ENCODE assay signal across 13 cellular contexts in the genomic region with DNA sequence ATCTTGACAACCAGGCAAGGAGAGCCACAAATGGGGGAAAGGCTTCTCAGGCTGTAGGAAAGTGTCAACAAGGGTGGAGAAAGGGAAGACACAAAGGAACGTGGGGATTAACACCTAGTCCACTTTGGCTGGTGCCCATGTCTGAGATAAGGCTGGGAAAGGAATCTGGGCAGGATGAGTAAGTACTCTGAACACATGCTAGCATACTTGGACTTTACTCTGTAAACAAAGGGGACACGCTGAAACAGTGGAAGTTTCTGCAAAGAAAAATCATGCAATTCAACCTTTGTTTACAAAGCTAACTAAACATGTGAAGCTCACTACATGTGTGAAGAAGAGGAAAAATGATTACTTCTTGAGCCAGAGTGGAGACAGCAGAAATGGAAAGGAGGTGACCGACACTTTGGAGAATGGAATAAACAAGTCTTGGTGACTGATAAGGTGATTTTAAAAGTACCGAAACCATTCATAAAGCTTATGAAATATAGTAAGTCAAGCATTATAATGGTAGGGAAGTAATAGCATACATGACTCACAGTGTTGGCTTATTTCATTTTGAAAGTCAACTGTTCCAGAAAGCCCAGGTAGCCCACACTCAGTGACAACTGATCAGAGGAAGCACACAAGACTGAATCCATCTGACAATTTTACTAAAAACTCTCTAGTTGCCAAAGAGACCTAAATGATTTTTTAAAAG. TPM values are rescaled to one million over a fixed set of nuclear protein-coding genes. Genes with fewer than 3 reads are reported as not detected.
DNase-seq lines count a peak whose midpoint lies in the region; ATAC-seq, FAIRE-seq and TF ChIP-seq lines count a peak whose summit lies in the region.
"Had no signal": no experiment of that assay in that cellular context is flagged by ENCODE, and none has a peak within 500 bp of the region (broad histone marks: within the 10 kb centered on the region; RNA-seq: fewer than 3 reads in every experiment).

No MANE protein-coding gene starts in this region.

- no peaks in the 10 kb centered on the region for H3K9me3 ChIP-seq in left ventricle myocardium inferior (replicated peaks)
- H3K9me3 ChIP-seq: gastrocnemius medialis had no signal

- H3K27ac ChIP-seq in left ventricle myocardium inferior (replicated peaks): no peak overlapping the region
- peak overlapping the region; percentile 34 for H3K27ac ChIP-seq in epithelial cell of prostate
- H3K27ac ChIP-seq: gastrocnemius medialis, VCaP had no signal

- intact Hi-C loops in left ventricle myocardium superior (cut with micrococcal nuclease): no loop called here
- intact Hi-C loops in left ventricle myocardium inferior (cut with micrococcal nuclease): no loop called here

- DNase-seq in left ventricle myocardium superior (no peak), left ventricle myocardium inferior (no peak), epithelial cell of prostate (ENCODE audit: low read depth, low spot score) (peak; percentile 31), urothelium cell line (ENCODE audit: low spot score) (peak; percentile 10), C1 segment of cervical spinal cord (lab: John Stamatoyannopoulos, UW) (no peak)
- DNase-seq: activated naive CD8-positive, alpha-beta T cell treated with anti-CD3 and anti-CD28 coated beads for 36 hours; gastrocnemius medialis; NCI-H69 had no signal

- FAIRE-seq in urothelium cell line (lab: Jason Lieb, UNC): no peak
- FAIRE-seq: GM18507 had no signal

- no peak overlapping the region for H3K4me3 ChIP-seq in left ventricle myocardium inferior
- H3K4me3 ChIP-seq: gastrocnemius medialis had no signal

- H3K4me1 ChIP-seq in left ventricle myocardium inferior: peaks cover 56% of the 10 kb centered on the region
- H3K4me1 ChIP-seq: gastrocnemius medialis had no signal

- H3K36me3 ChIP-seq in left ventricle myocardium inferior: no peaks in the 10 kb centered on the region
- H3K36me3 ChIP-seq: gastrocnemius medialis had no signal

- no peaks in the 10 kb centered on the region for H3K27me3 ChIP-seq in left ventricle myocardium inferior (ENCODE audit: low read depth)
- H3K27me3 ChIP-seq: gastrocnemius medialis had no signal

- TF ChIP-seq CTCF in left ventricle myocardium inferior (IDR thresholded peaks at IDR 0.05; ENCODE audit: borderline replicate concordance): no peak

- ATAC-seq in left ventricle myocardium superior (peak; percentile 28), HG03064 (IDR thresholded peaks at IDR 0.05; ENCODE audit: low read depth, unreplicated experiment) (peak; percentile 71), HG03097 (IDR thresholded peaks at IDR 0.05; ENCODE audit: low FRiP score, unreplicated experiment) (no peak), GM18873 (IDR thresholded peaks at IDR 0.05; ENCODE audit: low FRiP score, unreplicated experiment) (no peak)
- ATAC-seq: gastrocnemius medialis had no signal

RNA-seq across cellular contexts. Expression of gene CPNE8, which starts 13.2 kb away (rescaled TPM):
- 13.4 TPM for total RNA-seq in left ventricle myocardium superior
- 7.2 TPM for total RNA-seq in left ventricle myocardium inferior

Comparison
In these comparisons a context has a peak if more than half of its experiments do, and no peak if none do; other contexts are left out.
1. ATAC-seq: peak in left ventricle myocardium superior (single experiment) and HG03064 (single experiment); none in HG03097 (single experiment) and GM18873 (single experiment).
2. DNase-seq: peak in epithelial cell of prostate (single experiment) and urothelium cell line (single experiment); none in left ventricle myocardium superior (single experiment), left ventricle myocardium inferior (single experiment) and C1 segment of cervical spinal cord (0 of 14).